In genomic region chr11:114172871-114173444, GRCh38 we compare ENCODE assay signal across 9 cellular contexts.
DNase-seq lines count a peak whose midpoint lies in the region; ATAC-seq and TF ChIP-seq lines count a peak whose summit lies in the region.
"Had no signal": no experiment of that assay in that cellular context is flagged by ENCODE, and none has a peak within 500 bp of the region (broad histone marks: within the 10 kb centered on the region; RNA-seq: fewer than 3 reads in every experiment).

No MANE protein-coding gene starts in this region.

- ATAC-seq in heart right ventricle = peak; percentile 51 to 81 (median 64)
- ATAC-seq in GM18520 (IDR thresholded peaks at IDR 0.05; ENCODE audit: unreplicated experiment) = no peak
- no peak for ATAC-seq in HG02678 (IDR thresholded peaks at IDR 0.05; ENCODE audit: unreplicated experiment)

- CTCF ChIA-PET in HEK293 (lab: Yijun Ruan, JAX) = no interaction called here

- 38 to 47% methylated on average over 8 of the region's 8 CpGs for WGBS in heart right ventricle, 2 donors

- no peaks in the 10 kb centered on the region for H3K27me3 ChIP-seq in heart right ventricle
- no peaks in the 10 kb centered on the region for H3K27me3 ChIP-seq in skeletal muscle tissue (ENCODE audit: control insufficient read depth in 3 of 3, insufficient read depth in 3 of 3, low read length in 3 of 3)

- H3K4me1 ChIP-seq in HEK293 (ENCODE audit: control insufficient read depth, insufficient read depth, low read length) (peaks cover under 1% of the 10 kb centered on the region; the same call in 1 of the 2 replicates), heart right ventricle (peaks cover 82 to 100% (median 97%) of the 10 kb centered on the region in 9 donors), skeletal muscle tissue (ENCODE audit: control insufficient read depth in 3 of 3, insufficient read depth in 3 of 3, low read length in 3 of 3) (peaks cover 99 to 100% (median 100%) of the 10 kb centered on the region in 3 donors)

- intact Hi-C loops in heart right ventricle (cut with DNase I) = loop anchor here in 4 of 10 donors (5.0 to 10.0 kb wide), 4 partner anchors 101 to 298 kb away; partner anchors contain the start of gene USP28 (in 1 of the 4)

- H3K27ac ChIP-seq in HEK293 (ENCODE audit: extremely low read depth, low read depth, low read length) = no peak overlapping the region
- H3K27ac ChIP-seq in heart right ventricle = peak overlapping the region; percentile 76 to 100 (median 97)
- peak overlapping the region; percentile 99 for H3K27ac ChIP-seq in skeletal muscle tissue (ENCODE audit: low read depth, low read length)

- peak overlapping the region; percentile 18 for H3K4me3 Mint-ChIP-seq in T-helper 1 cell treated with Interleukin-12 subunit alpha and Interleukin-12 subunit beta and Interleukin-4 antibody, amounts not matched to agents 30 μg/mL and 1 μg/mL, for 36 hours

- H3K36me3 ChIP-seq in HEK293 (ENCODE audit: control insufficient read depth in 2 of 2, insufficient read depth in 1 of 2, low read length in 2 of 2) (no peaks in the 10 kb centered on the region), heart right ventricle (no peaks in the 10 kb centered on the region), skeletal muscle tissue (ENCODE audit: control insufficient read depth in 3 of 3, insufficient read depth in 3 of 3, low read length in 3 of 3) (no peaks in the 10 kb centered on the region)

- POLR2A ChIA-PET in HEK293 (lab: Yijun Ruan, JAX) = interaction anchor here (0.7 kb wide), 1 partner anchor 104 kb away, joined by 3 read pairs; no protein-coding TSS in a partner anchor

- H3K9me3 ChIP-seq in HEK293 (ENCODE audit: control insufficient read depth, insufficient read depth, low read depth, low read length) (no peaks in the 10 kb centered on the region), heart right ventricle (no peaks in the 10 kb centered on the region), skeletal muscle tissue (ENCODE audit: control insufficient read depth in 3 of 3, low read length in 3 of 3) (no peaks in the 10 kb centered on the region)

- H3K27ac Mint-ChIP-seq in T-helper 1 cell treated with Interleukin-12 subunit alpha and Interleukin-12 subunit beta and Interleukin-4 antibody, amounts not matched to agents 30 μg/mL and 1 μg/mL, for 36 hours = peak overlapping the region; percentile 81

- H3K9me3 Mint-ChIP-seq in T-helper 1 cell treated with Interleukin-12 subunit alpha and Interleukin-12 subunit beta and Interleukin-4 antibody, amounts not matched to agents 30 μg/mL and 1 μg/mL, for 36 hours = no peaks in the 10 kb centered on the region

- DNase-seq in heart right ventricle = peak; percentile 63 to 67
- no peak for DNase-seq in GF-D8 (lab: John Stamatoyannopoulos, UW)
- no peak for DNase-seq in H4 (ENCODE audit: low spot score)
- DNase-seq: NCI-H1092 treated with DMSO at 0.1 percent for 48 hours had no signal

- H3K4me1 Mint-ChIP-seq in T-helper 1 cell treated with Interleukin-12 subunit alpha and Interleukin-12 subunit beta and Interleukin-4 antibody, amounts not matched to agents 30 μg/mL and 1 μg/mL, for 36 hours (ENCODE audit: low read depth) = peaks cover 52% of the 10 kb centered on the region

- H3K27me3 Mint-ChIP-seq in T-helper 1 cell treated with Interleukin-12 subunit alpha and Interleukin-12 subunit beta and Interleukin-4 antibody, amounts not matched to agents 30 μg/mL and 1 μg/mL, for 36 hours (ENCODE audit: low read depth) = peaks cover 17% of the 10 kb centered on the region

- H3K36me3 Mint-ChIP-seq in T-helper 1 cell treated with Interleukin-12 subunit alpha and Interleukin-12 subunit beta and Interleukin-4 antibody, amounts not matched to agents 30 μg/mL and 1 μg/mL, for 36 hours (ENCODE audit: low read depth) = no peaks in the 10 kb centered on the region

- H3K4me3 ChIP-seq in HEK293 (ENCODE audit: low read depth, low read length) (no peak overlapping the region), heart right ventricle (peak overlapping the region in 2 of 10 donors; percentile 2 to 15), skeletal muscle tissue (ENCODE audit: low read length in 3 of 3) (peak overlapping the region; percentile 37 to 57 (median 44))

- peak overlapping the region; percentile 75 to 76 (median 75) for H3K9ac ChIP-seq in skeletal muscle tissue (ENCODE audit: low read depth in 1 of 3, low read length in 3 of 3)

- TF ChIP-seq CTCF in HEK293 (tag by site-specific recombination; IDR thresholded peaks at IDR 0.05) = no peak
- no peak for TF ChIP-seq CTCF in heart right ventricle (IDR thresholded peaks at IDR 0.05)

TF ChIP-seq in HEK293, 187 proteins besides CTCF, POLR2A, EP300 and RAD21:
- TF ChIP-seq SP7 (tag by site-specific recombination; IDR thresholded peaks at IDR 0.05) (peak; percentile 22; the same call in 1 of the 2 replicates), FEZF1 (tag by site-specific recombination; IDR thresholded peaks at IDR 0.05) (peak; percentile 39; the same call in 1 of the 2 replicates), ZNF341 (tag by site-specific recombination; IDR thresholded peaks at IDR 0.05; ENCODE audit: low read depth) (0 out of 2 replicates have a peak, but pooled peaks have one; percentile 24), INSM2 (tag by site-specific recombination; IDR thresholded peaks at IDR 0.05) (no peak), ZNF626 (tag by site-specific recombination; IDR thresholded peaks at IDR 0.05) (no peak), ZBTB8A (tag by site-specific recombination; IDR thresholded peaks at IDR 0.05) (peak; percentile 36; the same call in 1 of the 2 replicates), ZNF48 (tag by site-specific recombination; IDR thresholded peaks at IDR 0.05) (no peak)

Comparison
In these comparisons a context has a peak if more than half of its experiments do, and no peak if none do; other contexts are left out.
1. ATAC-seq: peak in heart right ventricle (8 of 8); none in GM18520 (single experiment) and HG02678 (single experiment).
2. DNase-seq: peak in heart right ventricle (2 of 2); none in GF-D8 (single experiment) and H4 (single experiment).